Comparison of ENCODE assay signal across 21 cellular contexts in genomic region chr2:66696374-66696773, GRCh38.
DNase-seq lines count a peak whose midpoint lies in the region; ATAC-seq and TF ChIP-seq lines count a peak whose summit lies in the region.
"Had no signal": no experiment of that assay in that cellular context is flagged by ENCODE, and none has a peak within 500 bp of the region (broad histone marks: within the 10 kb centered on the region; RNA-seq: fewer than 3 reads in every experiment).

No MANE protein-coding gene starts in this region.

- H3K79me2 ChIP-seq in hepatocyte: no peaks in the 10 kb centered on the region

- no peak for ATAC-seq in GM21576 (IDR thresholded peaks at IDR 0.05; ENCODE audit: unreplicated experiment)
- ATAC-seq: activated T-cell treated with anti-CD3 and anti-CD28 coated beads, Interleukin-2, amount 50 U/mL, for 72 hours; sciatic nerve; stimulated activated naive CD8-positive, alpha-beta T cell treated with anti-CD3 and anti-CD28 coated beads, Interleukin-15, amount 100 ng/mL, for 72 hours had no signal

- H3K4me1 ChIP-seq in hepatocyte (ENCODE audit: insufficient read depth): peaks cover 32% of the 10 kb centered on the region
- peaks cover 3 to 70% (median 54%) of the 10 kb centered on the region in 4 donors for H3K4me1 ChIP-seq in sigmoid colon
- H3K4me1 ChIP-seq: SJCRH30 had no signal

- TF ChIP-seq CTCF in hepatocyte (IDR thresholded peaks at IDR 0.05; ENCODE audit: poor library complexity): no peak
- TF ChIP-seq CTCF in sigmoid colon (IDR thresholded peaks at IDR 0.05): no peak

- H3K9me2 ChIP-seq in hepatocyte (replicated peaks; ENCODE audit: insufficient read depth): no peaks in the 10 kb centered on the region

- 47% methylated on average over 7 of the region's 7 CpGs for WGBS in hepatocyte (ENCODE audit: low lambda C conversion rate, missing lambda C conversion rate)
- 24 to 56% methylated on average over 7 of the region's 7 CpGs for WGBS in sigmoid colon, 2 donors

- no peaks in the 10 kb centered on the region for H3K36me3 ChIP-seq in hepatocyte (replicated peaks; ENCODE audit: insufficient read depth, low read depth)
- no peaks in the 10 kb centered on the region for H3K36me3 ChIP-seq in sigmoid colon
- H3K36me3 ChIP-seq: neutrophil, SJCRH30 had no signal

- H4K20me1 ChIP-seq in hepatocyte (ENCODE audit: insufficient read depth, poor library complexity, severe bottlenecking): no peaks in the 10 kb centered on the region

- H3K9me3 ChIP-seq in hepatocyte (ENCODE audit: low read depth): no peaks in the 10 kb centered on the region
- no peaks in the 10 kb centered on the region for H3K9me3 ChIP-seq in sigmoid colon
- H3K9me3 ChIP-seq: neutrophil, SJCRH30 had no signal

- no peak for TF ChIP-seq POLR2A in sigmoid colon (IDR thresholded peaks at IDR 0.05)

- no peak overlapping the region for H3K4me3 ChIP-seq in hepatocyte
- peak overlapping the region in 2 of 4 donors; percentile 56 for H3K4me3 ChIP-seq in sigmoid colon
- H3K4me3 ChIP-seq: SJCRH30 had no signal

- intact Hi-C loops in sigmoid colon (cut with DNase I): loop anchor here (5.0 to 10.0 kb wide), 5 partner anchors 56 to 1148 kb away; no protein-coding TSS in a partner anchor

- no peak overlapping the region for H2AFZ ChIP-seq in hepatocyte

- H3K4me2 ChIP-seq in hepatocyte: peak overlapping the region; percentile 46

- H3K27me3 ChIP-seq in hepatocyte (no peaks in the 10 kb centered on the region), sigmoid colon (no peaks in the 10 kb centered on the region)
- H3K27me3 ChIP-seq: neutrophil had no signal

- peak; percentile 18 for DNase-seq in DMS79 treated with DMSO at 0.1 percent for 48 hours (lab: John Stamatoyannopoulos, UW)
- DNase-seq in NCI-H510A treated with DMSO at 0.1 percent for 48 hours (lab: John Stamatoyannopoulos, UW): peak; percentile 38
- no peak for DNase-seq in hepatocyte (ENCODE audit: low spot score)
- DNase-seq in sigmoid colon: no peak
- no peak for DNase-seq in NCI-H446 treated with DMSO at 0.1 percent for 48 hours (lab: John Stamatoyannopoulos, UW)
- DNase-seq in T-helper 9 cell: no peak
- DNase-seq in UCSD-AML1 (lab: John Stamatoyannopoulos, UW; ENCODE audit: unreplicated experiment): no peak
- DNase-seq: activated CD4-positive, CD25-positive, alpha-beta regulatory T cell; activated naive CD8-positive, alpha-beta T cell treated with anti-CD3 and anti-CD28 coated beads, Interleukin-2, amount 10 ng/mL, durations not matched to agents 7 days and 5 days; activated T-cell treated with anti-CD3 and anti-CD28 coated beads, Interleukin-2, amount 50 U/mL, for 72 hours; cortex of kidney; foreskin fibroblast; HCEC 1CT; NCI-H2171; SJCRH30; stimulated activated CD4-positive, alpha-beta T cell treated with anti-CD3 and anti-CD28 coated beads, Interleukin-1b, Interleukin-23, amount 100 ng/mL, for 48 hours; stimulated activated naive CD8-positive, alpha-beta T cell treated with anti-CD3 and anti-CD28 coated beads, Interleukin-15, amount 100 ng/mL, for 72 hours had no signal

- TF ChIP-seq EP300 in sigmoid colon (IDR thresholded peaks at IDR 0.05): no peak

- H3K27ac ChIP-seq in hepatocyte: peak overlapping the region; percentile 7
- H3K27ac ChIP-seq in sigmoid colon: peak overlapping the region; percentile 76 to 91 (median 85)
- H3K27ac ChIP-seq: HL-60, neutrophil, SJCRH30 had no signal

Comparison
In these comparisons a context has a peak if more than half of its experiments do, and no peak if none do; other contexts are left out.
1. DNase-seq: peak in DMS79 treated with DMSO at 0.1 percent for 48 hours (single experiment) and NCI-H510A treated with DMSO at 0.1 percent for 48 hours (single experiment); none in hepatocyte (single experiment), sigmoid colon (single experiment), NCI-H446 treated with DMSO at 0.1 percent for 48 hours (single experiment), T-helper 9 cell (single experiment) and UCSD-AML1 (single experiment).